Comparison of ENCODE assay signal across 9 cellular contexts in genomic region chr9:127970401-127971313, GRCh38. TPM values are rescaled to one million over a fixed set of nuclear protein-coding genes. Genes with fewer than 3 reads are reported as not detected.
DNase-seq lines count a peak whose midpoint lies in the region; ATAC-seq and TF ChIP-seq lines count a peak whose summit lies in the region.
"Had no signal": no experiment of that assay in that cellular context is flagged by ENCODE, and none has a peak within 500 bp of the region (broad histone marks: within the 10 kb centered on the region; RNA-seq: fewer than 3 reads in every experiment).

No MANE protein-coding gene starts in this region.

- peaks cover 95% of the 10 kb centered on the region for H3K4me1 Mint-ChIP-seq in activated CD4-positive, alpha-beta memory T cell treated with anti-CD3 and anti-CD28 coated beads, Interleukin-2, amount 10 ng/mL, durations not matched to agents 7 days and 5 days
- peaks cover 85 to 99% of the 10 kb centered on the region in 2 donors for H3K4me1 Mint-ChIP-seq in stimulated activated naive B cell treated with anti-CD40 and anti-IgM and Interleukin-4, amounts not matched to agents 10 μg/mL and 1 μg/mL and 100 μg/mL, for 72 hours
- peaks cover 11% of the 10 kb centered on the region for H3K4me1 Mint-ChIP-seq in endothelial cell (ENCODE audit: unreplicated experiment)

- H3K9me3 Mint-ChIP-seq in activated CD4-positive, alpha-beta memory T cell treated with anti-CD3 and anti-CD28 coated beads, Interleukin-2, amount 10 ng/mL, durations not matched to agents 7 days and 5 days = no peaks in the 10 kb centered on the region
- no peaks in the 10 kb centered on the region for H3K9me3 Mint-ChIP-seq in stimulated activated naive B cell treated with anti-CD40 and anti-IgM and Interleukin-4, amounts not matched to agents 10 μg/mL and 1 μg/mL and 100 μg/mL, for 72 hours
- no peaks in the 10 kb centered on the region for H3K9me3 Mint-ChIP-seq in endothelial cell (ENCODE audit: unreplicated experiment)

- peak overlapping the region; percentile 93 for H3K27ac Mint-ChIP-seq in activated CD4-positive, alpha-beta memory T cell treated with anti-CD3 and anti-CD28 coated beads, Interleukin-2, amount 10 ng/mL, durations not matched to agents 7 days and 5 days
- H3K27ac Mint-ChIP-seq in stimulated activated naive B cell treated with anti-CD40 and anti-IgM and Interleukin-4, amounts not matched to agents 10 μg/mL and 1 μg/mL and 100 μg/mL, for 72 hours = peak overlapping the region; percentile 95
- H3K27ac Mint-ChIP-seq in endothelial cell (ENCODE audit: unreplicated experiment) = no peak overlapping the region

- H3K4me1 ChIP-seq in foreskin keratinocyte = peaks cover 27% of the 10 kb centered on the region

- TF ChIP-seq CTCF in foreskin keratinocyte (conservative IDR thresholded peaks at IDR 0.05) = no peak
- no peak for TF ChIP-seq CTCF in endothelial cell (IDR thresholded peaks at IDR 0.05; ENCODE audit: unreplicated experiment)

- DNase-seq in NCI-H146 treated with DMSO at 0.1 percent for 48 hours (lab: John Stamatoyannopoulos, UW; ENCODE audit: unreplicated experiment) (peak; percentile 92), foreskin keratinocyte (peak; percentile 62 to 80), endothelial cell (ENCODE audit: low spot score) (no peak), left lobe of liver (ENCODE audit: low spot score) (no peak)
- peak; percentile 81 for DNase-seq in activated CD4-positive, alpha-beta memory T cell treated with anti-CD3 and anti-CD28 coated beads, Interleukin-2, amount 10 ng/mL, durations not matched to agents 7 days and 5 days
- peak; percentile 80 for DNase-seq in stimulated activated naive B cell treated with anti-CD40 and anti-IgM and Interleukin-4, amounts not matched to agents 10 μg/mL and 1 μg/mL and 100 μg/mL, for 72 hours

- peaks cover 38% of the 10 kb centered on the region for H3K36me3 Mint-ChIP-seq in activated CD4-positive, alpha-beta memory T cell treated with anti-CD3 and anti-CD28 coated beads, Interleukin-2, amount 10 ng/mL, durations not matched to agents 7 days and 5 days (ENCODE audit: low read depth)
- H3K36me3 Mint-ChIP-seq in stimulated activated naive B cell treated with anti-CD40 and anti-IgM and Interleukin-4, amounts not matched to agents 10 μg/mL and 1 μg/mL and 100 μg/mL, for 72 hours = peaks cover 9 to 26% of the 10 kb centered on the region in 2 donors
- H3K36me3 Mint-ChIP-seq in endothelial cell (ENCODE audit: low read depth, unreplicated experiment) = peaks cover 4% of the 10 kb centered on the region

- H3K4me3 Mint-ChIP-seq in activated CD4-positive, alpha-beta memory T cell treated with anti-CD3 and anti-CD28 coated beads, Interleukin-2, amount 10 ng/mL, durations not matched to agents 7 days and 5 days = peak overlapping the region; percentile 74
- H3K4me3 Mint-ChIP-seq in stimulated activated naive B cell treated with anti-CD40 and anti-IgM and Interleukin-4, amounts not matched to agents 10 μg/mL and 1 μg/mL and 100 μg/mL, for 72 hours = peak overlapping the region; percentile 69 to 77
- no peak overlapping the region for H3K4me3 Mint-ChIP-seq in endothelial cell (ENCODE audit: unreplicated experiment)

- ATAC-seq in GM18520 (IDR thresholded peaks at IDR 0.05; ENCODE audit: unreplicated experiment) = peak; percentile 78
- peak; percentile 84 for ATAC-seq in HG02610 (IDR thresholded peaks at IDR 0.05; ENCODE audit: unreplicated experiment)
- ATAC-seq in foreskin keratinocyte = peak; percentile 47
- ATAC-seq in stimulated activated naive B cell treated with anti-CD40 and anti-IgM and Interleukin-4, amounts not matched to agents 10 μg/mL and 1 μg/mL and 100 μg/mL, for 72 hours (replicated peaks) = peak; percentile 95
- ATAC-seq in left lobe of liver = no peak

- H3K27me3 ChIP-seq in foreskin keratinocyte = no peaks in the 10 kb centered on the region
- H3K27me3 ChIP-seq: ovary had no signal

- H3K27ac ChIP-seq in foreskin keratinocyte = no peak overlapping the region

- H3K27me3 Mint-ChIP-seq in activated CD4-positive, alpha-beta memory T cell treated with anti-CD3 and anti-CD28 coated beads, Interleukin-2, amount 10 ng/mL, durations not matched to agents 7 days and 5 days = no peaks in the 10 kb centered on the region
- H3K27me3 Mint-ChIP-seq in stimulated activated naive B cell treated with anti-CD40 and anti-IgM and Interleukin-4, amounts not matched to agents 10 μg/mL and 1 μg/mL and 100 μg/mL, for 72 hours = no peaks in the 10 kb centered on the region
- H3K27me3 Mint-ChIP-seq in endothelial cell (ENCODE audit: unreplicated experiment) = peaks cover 12% of the 10 kb centered on the region

- POLR2A ChIA-PET in activated CD4-positive, alpha-beta memory T cell treated with anti-CD3 and anti-CD28 coated beads, Interleukin-2, amount 10 ng/mL, durations not matched to agents 7 days and 5 days (lab: Charles Lee) = interaction anchor here (0.7 to 15.3 kb wide), 14 partner anchors 10 to 189 kb away, joined by 3 to 465 read pairs (median 6); partner anchors contain the start of genes DPM2, EEIG1, NAIF1 and SLC25A25

- CTCF ChIA-PET in activated CD4-positive, alpha-beta memory T cell treated with anti-CD3 and anti-CD28 coated beads, Interleukin-2, amount 10 ng/mL, durations not matched to agents 7 days and 5 days (lab: Charles Lee) = interaction anchor here (0.5 to 15.1 kb wide), 8 partner anchors 10 to 236 kb away, joined by 3 to 178 read pairs (median 4); partner anchors contain the start of genes EEIG1 and TOR2A

RNA-seq across cellular contexts. Expression of gene EEIG1, which starts 10.1 kb away (rescaled TPM):
- 100 to 1,000 TPM; 212 to 218 TPM for total RNA-seq in activated CD4-positive, alpha-beta memory T cell treated with anti-CD3 and anti-CD28 coated beads, Interleukin-2, amount 10 ng/mL, durations not matched to agents 7 days and 5 days
- total RNA-seq in foreskin keratinocyte (4.1 and 6.1 TPM in 2 replicates), endothelial cell (ENCODE audit: unreplicated experiment) (27.3 TPM), left lobe of liver (42.5 TPM)
- polyA plus RNA-seq in foreskin keratinocyte = 4.0 and 5.6 TPM in 2 replicates

RNA-seq across cellular contexts. Expression of gene DPM2, which starts 33.0 kb away (rescaled TPM):
- 10 to 100 TPM; 48.2 TPM for total RNA-seq in activated CD4-positive, alpha-beta memory T cell treated with anti-CD3 and anti-CD28 coated beads, Interleukin-2, amount 10 ng/mL, durations not matched to agents 7 days and 5 days
- total RNA-seq in foreskin keratinocyte (32.5 and 33.4 TPM in 2 replicates), endothelial cell (ENCODE audit: unreplicated experiment) (31.5 TPM), left lobe of liver (12.4 TPM)
- 61.0 and 65.8 TPM in 2 replicates for polyA plus RNA-seq in foreskin keratinocyte

RNA-seq across cellular contexts. Expression of gene PIP5KL1, which starts 40.1 kb away (rescaled TPM):
- 1 to 10 TPM; 1.5 to 1.9 TPM for total RNA-seq in activated CD4-positive, alpha-beta memory T cell treated with anti-CD3 and anti-CD28 coated beads, Interleukin-2, amount 10 ng/mL, durations not matched to agents 7 days and 5 days
- total RNA-seq in foreskin keratinocyte (4.7 and 6.3 TPM in 2 replicates), endothelial cell (ENCODE audit: unreplicated experiment) (2.4 TPM), left lobe of liver (0.40 TPM)
- polyA plus RNA-seq in foreskin keratinocyte = 4.8 and 7.9 TPM in 2 replicates

RNA-seq across cellular contexts. Expression of gene ST6GALNAC4, which starts 53.8 kb away (rescaled TPM):
- total RNA-seq in activated CD4-positive, alpha-beta memory T cell treated with anti-CD3 and anti-CD28 coated beads, Interleukin-2, amount 10 ng/mL, durations not matched to agents 7 days and 5 days = 10 to 100 TPM; 19.4 to 21.5 TPM
- total RNA-seq in foreskin keratinocyte (16.6 and 18.5 TPM in 2 replicates), endothelial cell (ENCODE audit: unreplicated experiment) (25.0 TPM), left lobe of liver (5.9 TPM)
- polyA plus RNA-seq in foreskin keratinocyte = 19.9 and 21.3 TPM in 2 replicates

Comparison
In these comparisons a context has a peak if more than half of its experiments do, and no peak if none do; other contexts are left out.
1. DNase-seq: peak in NCI-H146 treated with DMSO at 0.1 percent for 48 hours (single experiment), activated CD4-positive, alpha-beta memory T cell treated with anti-CD3 and anti-CD28 coated beads, Interleukin-2, amount 10 ng/mL, durations not matched to agents 7 days and 5 days (single experiment), foreskin keratinocyte (2 of 2) and stimulated activated naive B cell treated with anti-CD40 and anti-IgM and Interleukin-4, amounts not matched to agents 10 μg/mL and 1 μg/mL and 100 μg/mL, for 72 hours (single experiment); none in endothelial cell (single experiment) and left lobe of liver (single experiment).